In the genomic region with DNA sequence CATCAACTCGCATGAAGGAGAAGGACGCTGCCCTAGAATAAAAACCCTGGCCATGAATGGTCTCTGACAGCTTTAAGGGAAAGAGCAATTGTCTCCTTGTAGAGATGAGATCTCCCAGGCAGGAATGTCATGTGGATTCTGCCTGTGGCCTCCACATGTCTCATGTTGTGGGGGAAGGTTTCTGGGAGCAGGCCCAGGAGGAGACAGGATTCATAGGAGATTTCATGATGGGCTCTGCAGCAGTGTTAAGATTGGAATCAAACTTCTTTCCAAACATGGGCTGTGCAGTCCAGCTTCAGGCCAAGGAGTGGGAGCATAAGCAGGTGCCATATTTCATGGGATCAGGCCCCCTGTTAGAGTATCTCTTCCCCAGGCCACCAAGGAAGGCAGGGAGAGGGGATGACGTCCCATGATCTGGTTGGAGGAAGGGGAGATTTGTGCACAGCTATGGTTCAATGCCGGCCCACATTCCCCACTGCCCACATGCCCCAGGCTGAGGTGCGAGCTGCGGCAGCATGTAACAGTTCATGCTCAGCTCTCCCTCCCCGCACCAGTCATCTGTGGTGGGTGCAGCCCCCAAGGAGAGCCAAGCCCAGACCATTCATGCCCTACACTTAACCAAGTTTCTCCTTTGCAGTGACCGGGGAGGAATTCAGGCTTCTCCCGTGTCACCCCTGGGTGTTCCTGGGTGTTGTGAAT, we compare ENCODE assay signal across 25 cellular contexts. TPM values are rescaled to one million over a fixed set of nuclear protein-coding genes. Genes with fewer than 3 reads are reported as not detected.
"Had no signal": no experiment of that assay in that cellular context is flagged by ENCODE, and none has a peak within 500 bp of the region (broad histone marks: within the 10 kb centered on the region; RNA-seq: fewer than 3 reads in every experiment).

No MANE protein-coding gene starts in this region.

- ATAC-seq: activated T-cell treated with anti-CD3 and anti-CD28 coated beads, Interleukin-2, amount 50 U/mL, for 4 hours; K562 had no signal

- H3K4me1 ChIP-seq: Peyer's patch, SJCRH30 had no signal

- H3K9me3 Mint-ChIP-seq: activated CD4-positive, alpha-beta memory T cell treated with anti-CD3 and anti-CD28 coated beads for 36 hours; activated CD4-positive, alpha-beta T cell treated with anti-CD3 and anti-CD28 coated beads, Interleukin-2, amount 10 ng/mL, durations not matched to agents 7 days and 5 days; activated naive CD4-positive, alpha-beta T cell treated with anti-CD3 and anti-CD28 coated beads for 36 hours; activated T-cell treated with anti-CD3 and anti-CD28 coated beads, Interleukin-2, amount 50 U/mL, for 4 hours had no signal

- H3K9me3 ChIP-seq: Peyer's patch, SJCRH30, SK-N-SH had no signal

- H3K4me1 Mint-ChIP-seq: activated CD4-positive, alpha-beta T cell treated with anti-CD3 and anti-CD28 coated beads, Interleukin-2, amount 10 ng/mL, durations not matched to agents 7 days and 5 days had no signal

- H3K27me3 ChIP-seq: brain microvascular endothelial cell, Peyer's patch had no signal

- H3K36me3 Mint-ChIP-seq: activated CD4-positive, alpha-beta memory T cell treated with anti-CD3 and anti-CD28 coated beads for 36 hours; activated naive CD8-positive, alpha-beta T cell had no signal

- H3K27me3 Mint-ChIP-seq: activated CD4-positive, alpha-beta memory T cell treated with anti-CD3 and anti-CD28 coated beads for 36 hours; activated CD4-positive, alpha-beta T cell treated with anti-CD3 and anti-CD28 coated beads, Interleukin-2, amount 10 ng/mL, durations not matched to agents 7 days and 5 days had no signal

- H3K9ac ChIP-seq: SK-N-SH had no signal

- H3K36me3 ChIP-seq: brain microvascular endothelial cell, Peyer's patch, SJCRH30 had no signal

- DNase-seq: activated CD4-positive, alpha-beta memory T cell treated with anti-CD3 and anti-CD28 coated beads for 36 hours; activated CD4-positive, alpha-beta T cell treated with anti-CD3 and anti-CD28 coated beads, Interleukin-2, amount 10 ng/mL, durations not matched to agents 7 days and 5 days; activated CD4-positive, CD25-positive, alpha-beta regulatory T cell; activated CD8-positive, alpha-beta memory T cell treated with anti-CD3 and anti-CD28 coated beads for 24 hours; activated gamma-delta T cell; activated naive CD4-positive, alpha-beta T cell treated with anti-CD3 and anti-CD28 coated beads for 36 hours; activated T-cell treated with anti-CD3 and anti-CD28 coated beads, Interleukin-2, amount 50 U/mL, for 4 hours; brain microvascular endothelial cell; Karpas-422; MM.1S; NCI-H1105 treated with DMSO at 0.1 percent for 48 hours; NCI-H1436 treated with DMSO at 0.1 percent for 48 hours; NCI-H187; NCI-H2081 treated with DMSO at 0.1 percent for 48 hours; NCI-H446; Peyer's patch; Right ventricle myocardium superior; SJCRH30; SK-N-SH; T-helper 1 cell had no signal

- H3K4me2 ChIP-seq: SK-N-SH had no signal

- H3K4me3 Mint-ChIP-seq: activated CD4-positive, alpha-beta memory T cell treated with anti-CD3 and anti-CD28 coated beads for 36 hours; activated CD4-positive, alpha-beta T cell treated with anti-CD3 and anti-CD28 coated beads, Interleukin-2, amount 10 ng/mL, durations not matched to agents 7 days and 5 days; activated naive CD4-positive, alpha-beta T cell treated with anti-CD3 and anti-CD28 coated beads for 36 hours; activated naive CD8-positive, alpha-beta T cell; activated T-cell treated with anti-CD3 and anti-CD28 coated beads, Interleukin-2, amount 50 U/mL, for 4 hours had no signal

- H3K4me3 ChIP-seq: K562, Peyer's patch, SJCRH30 had no signal

- H3K27ac ChIP-seq: brain microvascular endothelial cell, Peyer's patch, RWPE1, SJCRH30, VCaP had no signal

- H3K27ac Mint-ChIP-seq: activated CD4-positive, alpha-beta memory T cell treated with anti-CD3 and anti-CD28 coated beads for 36 hours; activated naive CD4-positive, alpha-beta T cell treated with anti-CD3 and anti-CD28 coated beads for 36 hours; activated naive CD8-positive, alpha-beta T cell had no signal

RNA-seq across cellular contexts. Expression of gene LMO1, which starts 42.5 kb away (rescaled TPM):
- total RNA-seq: activated CD4-positive, alpha-beta memory T cell treated with anti-CD3 and anti-CD28 coated beads for 36 hours; activated CD4-positive, alpha-beta T cell treated with anti-CD3 and anti-CD28 coated beads, Interleukin-2, amount 10 ng/mL, durations not matched to agents 7 days and 5 days; activated naive CD4-positive, alpha-beta T cell treated with anti-CD3 and anti-CD28 coated beads for 36 hours; activated T-cell treated with anti-CD3 and anti-CD28 coated beads, Interleukin-2, amount 50 U/mL, for 4 hours; K562; Peyer's patch; T-helper 2 cell treated with Interferon-gamma antibody and Interleukin-4, amounts not matched to agents 100 ng/mL and 5 ng/mL, for 36 hours had no signal
- polyA plus RNA-seq: K562 had no signal

RNA-seq across cellular contexts. Expression of gene RIC3, which starts 52.3 kb away (rescaled TPM):
- total RNA-seq: SJCRH30 had no signal
